Comparison of ENCODE assay signal across 27 cellular contexts in the genomic region with DNA sequence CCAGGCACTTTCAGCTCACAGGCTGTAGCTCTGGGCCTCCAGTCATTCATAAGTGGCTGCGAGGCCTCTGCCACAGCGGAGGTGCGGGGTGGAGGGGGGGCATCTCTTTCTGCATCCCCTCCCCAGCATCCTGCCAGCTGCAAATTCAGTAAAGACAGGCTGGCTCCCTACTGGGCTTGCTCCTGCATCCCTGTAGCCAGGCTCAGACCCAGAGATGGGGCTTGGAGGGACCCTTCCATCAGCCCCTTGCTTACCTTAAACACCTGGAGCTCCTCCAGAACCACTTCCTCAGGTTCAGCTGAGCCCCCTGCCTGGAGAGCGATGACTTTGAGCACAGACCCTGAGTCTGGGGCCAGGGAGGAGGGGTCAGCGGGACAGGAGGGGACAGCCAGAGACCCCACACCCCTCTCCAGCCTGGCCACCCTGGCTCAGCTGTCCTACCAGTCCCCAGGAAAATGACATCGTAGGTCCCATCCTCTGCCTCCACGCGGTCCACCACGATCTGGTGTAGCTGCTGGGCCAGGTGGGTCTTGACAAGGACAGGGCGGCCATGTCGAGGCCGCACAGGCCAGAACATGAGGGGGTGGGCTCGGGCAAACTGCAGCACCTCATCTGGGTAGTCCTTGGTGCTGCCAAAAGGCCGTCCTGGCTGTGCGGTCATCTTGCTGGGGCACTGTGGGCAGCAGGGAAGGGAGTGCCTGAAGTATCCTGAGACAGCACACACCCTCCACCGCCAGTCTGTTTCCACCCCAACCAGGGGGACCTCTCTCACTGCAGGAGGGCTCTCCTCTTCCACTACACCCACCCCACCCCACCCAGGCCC. TPM values are rescaled to one million over a fixed set of nuclear protein-coding genes. Genes with fewer than 3 reads are reported as not detected.
A peak's percentile ranks its signal among the peaks of the same experiment; 100 is the strongest.
DNase-seq lines count a peak whose midpoint lies in the region; ATAC-seq and TF ChIP-seq lines count a peak whose summit lies in the region.
"Had no signal": no experiment of that assay in that cellular context is flagged by ENCODE, and none has a peak within 500 bp of the region (broad histone marks: within the 10 kb centered on the region; RNA-seq: fewer than 3 reads in every experiment).

No MANE protein-coding gene starts in this region.

- no peak overlapping the region for H3K27ac ChIP-seq in endodermal cell (ENCODE audit: low read depth, low read length)
- no peak overlapping the region for H3K27ac ChIP-seq in upper lobe of right lung

- TF ChIP-seq CTCF in endodermal cell (conservative IDR thresholded peaks at IDR 0.05) (no peak), omental fat pad (IDR thresholded peaks at IDR 0.05) (no peak), upper lobe of right lung (IDR thresholded peaks at IDR 0.05) (no peak)

- CTCF ChIA-PET in activated naive CD4-positive, alpha-beta T cell treated with anti-CD3 and anti-CD28 coated beads for 36 hours (lab: Charles Lee): interaction anchor here (0.5 to 1.6 kb wide), 3 partner anchors 9 to 132 kb away, joined by 3 to 10 read pairs (median 5); no protein-coding TSS in a partner anchor

- H3K4me1 Mint-ChIP-seq in endodermal cell: no peaks in the 10 kb centered on the region
- no peaks in the 10 kb centered on the region for H3K4me1 Mint-ChIP-seq in activated naive CD4-positive, alpha-beta T cell treated with anti-CD3 and anti-CD28 coated beads for 36 hours (ENCODE audit: low read depth)

- no peaks in the 10 kb centered on the region for H3K27me3 Mint-ChIP-seq in endodermal cell (ENCODE audit: insufficient read depth)
- H3K27me3 Mint-ChIP-seq in activated naive CD4-positive, alpha-beta T cell treated with anti-CD3 and anti-CD28 coated beads for 36 hours (ENCODE audit: low read depth): no peaks in the 10 kb centered on the region

- 91 to 95% methylated on average over 8 to 16 of the region's 16 CpGs for WGBS in endodermal cell (ENCODE audit: insufficient coverage in 1 of 2, insufficient read length in 1 of 2), 2 experiments

- H3K36me3 Mint-ChIP-seq in endodermal cell (ENCODE audit: low read depth): no peaks in the 10 kb centered on the region
- H3K36me3 Mint-ChIP-seq in activated naive CD4-positive, alpha-beta T cell treated with anti-CD3 and anti-CD28 coated beads for 36 hours (ENCODE audit: low read depth): no peaks in the 10 kb centered on the region
- H3K36me3 Mint-ChIP-seq: CD8-positive, alpha-beta T cell had no signal

- no peaks in the 10 kb centered on the region for H3K9me3 Mint-ChIP-seq in endodermal cell
- H3K9me3 Mint-ChIP-seq in activated naive CD4-positive, alpha-beta T cell treated with anti-CD3 and anti-CD28 coated beads for 36 hours: no peaks in the 10 kb centered on the region
- H3K9me3 Mint-ChIP-seq: CD8-positive, alpha-beta T cell had no signal

- no peak overlapping the region for H3K4me3 ChIP-seq in endodermal cell (ENCODE audit: low read length)
- no peak overlapping the region for H3K4me3 ChIP-seq in upper lobe of right lung
- H3K4me3 ChIP-seq: GM12878 had no signal

- DNase-seq in activated effector memory CD4-positive, alpha-beta T cell treated with anti-CD3 and anti-CD28 coated beads, Interleukin-2, amount 50 U/mL, for 16 hours: peak; percentile 38
- DNase-seq in activated effector memory CD4-positive, alpha-beta T cell treated with Interleukin-2 at 50 U/mL for 16 hours: no peak
- DNase-seq in endodermal cell (peak; percentile 38), omental fat pad (ENCODE audit: low spot score) (peak; percentile 16), upper lobe of right lung (peak; percentile 60), cerebellar nuclear complex (lab: John Stamatoyannopoulos, UW) (no peak), hepatic stellate cell (ENCODE audit: low spot score) (no peak)
- no peak for DNase-seq in activated naive CD4-positive, alpha-beta T cell treated with anti-CD3 and anti-CD28 coated beads for 36 hours
- DNase-seq: AML-193; C1 segment of cervical spinal cord; CD8-positive, alpha-beta T cell; DND-41; GOT3; Karpas-422; MV-4-11; NCI-H1105 treated with DMSO at 0.1 percent for 48 hours; NCI-H1694; NCI-H2081; NCI-H2171; NCI-H345; NCI-H524; NCI-H774 had no signal

- H3K9me3 ChIP-seq in endodermal cell (ENCODE audit: control insufficient read depth, low read length): no peaks in the 10 kb centered on the region
- no peaks in the 10 kb centered on the region for H3K9me3 ChIP-seq in upper lobe of right lung

- H3K4me3 Mint-ChIP-seq in endodermal cell: no peak overlapping the region
- no peak overlapping the region for H3K4me3 Mint-ChIP-seq in activated naive CD4-positive, alpha-beta T cell treated with anti-CD3 and anti-CD28 coated beads for 36 hours
- H3K4me3 Mint-ChIP-seq: CD8-positive, alpha-beta T cell had no signal

- no peak for ATAC-seq in omental fat pad (ENCODE audit: low FRiP score)
- ATAC-seq in upper lobe of right lung: no peak
- ATAC-seq: CD8-positive, alpha-beta T cell; GM12878; HCT116; Panc1 had no signal

- H3K4me1 ChIP-seq in endodermal cell (ENCODE audit: control insufficient read depth, insufficient read depth, low read length) (no peaks in the 10 kb centered on the region), upper lobe of right lung (no peaks in the 10 kb centered on the region)

- H3K9ac ChIP-seq in endodermal cell (ENCODE audit: extremely low read depth, low read length, poor library complexity, severe bottlenecking): no peak overlapping the region

- H3K27me3 ChIP-seq in endodermal cell (ENCODE audit: control insufficient read depth, insufficient read depth, low read length, poor library complexity, severe bottlenecking) (no peaks in the 10 kb centered on the region), upper lobe of right lung (no peaks in the 10 kb centered on the region)

- no peaks in the 10 kb centered on the region for H3K36me3 ChIP-seq in endodermal cell (ENCODE audit: control insufficient read depth, insufficient read depth, low read length)
- H3K36me3 ChIP-seq in upper lobe of right lung: no peaks in the 10 kb centered on the region

- H3K27ac Mint-ChIP-seq in endodermal cell: no peak overlapping the region
- no peak overlapping the region for H3K27ac Mint-ChIP-seq in activated naive CD4-positive, alpha-beta T cell treated with anti-CD3 and anti-CD28 coated beads for 36 hours
- H3K27ac Mint-ChIP-seq: CD8-positive, alpha-beta T cell had no signal

- intact Hi-C loops in upper lobe of right lung (cut with DNase I): no loop called here
- intact Hi-C loops in activated naive CD4-positive, alpha-beta T cell treated with anti-CD3 and anti-CD28 coated beads for 36 hours (cut with micrococcal nuclease): no loop called here

RNA-seq across cellular contexts. Expression of gene SEMA3G, which starts 5.3 kb away (rescaled TPM):
- total RNA-seq in endodermal cell (1 to 10 TPM; 2.5 to 8.6 TPM), omental fat pad (100 to 1,000 TPM in 3 of 4 donors, 10 to 100 TPM in 1; 21.3 to 200 (median 131) TPM), upper lobe of right lung (27.6 TPM)
- 1.9 TPM for polyA plus RNA-seq in endodermal cell (2013, experiment 1 of 2)
- polyA plus RNA-seq in endodermal cell (2013, experiment 2 of 2): 1.5 TPM
- total RNA-seq in activated naive CD4-positive, alpha-beta T cell treated with anti-CD3 and anti-CD28 coated beads for 36 hours: not detected
- total RNA-seq: GM12878 had no signal
- polyA plus RNA-seq: AG04450 had no signal

RNA-seq across cellular contexts. Expression of gene TNNC1, which starts 14.2 kb away (rescaled TPM):
- total RNA-seq in endodermal cell (10 to 100 TPM; 44.8 to 64.6 TPM), omental fat pad (1 to 10 TPM in 2 of 4 donors, not detected in 2; 2.4 to 2.5 TPM), upper lobe of right lung (88.9 TPM)
- polyA plus RNA-seq in endodermal cell (2013, experiment 1 of 2): 30.4 TPM
- 36.1 TPM for polyA plus RNA-seq in endodermal cell (2013, experiment 2 of 2)
- total RNA-seq in activated naive CD4-positive, alpha-beta T cell treated with anti-CD3 and anti-CD28 coated beads for 36 hours: 1 to 10 TPM; 7.2 to 7.6 TPM
- total RNA-seq: M059J had no signal

RNA-seq across cellular contexts. Expression of gene NISCH, which starts 15.8 kb away (rescaled TPM):
- total RNA-seq in endodermal cell: 100 to 1,000 TPM; 151 to 156 TPM
- 124 TPM for polyA plus RNA-seq in endodermal cell (2013, experiment 1 of 2)
- 99.4 TPM for polyA plus RNA-seq in endodermal cell (2013, experiment 2 of 2)
- total RNA-seq in omental fat pad: 10 to 100 TPM; 59.8 to 82.3 (median 68.5) TPM
- total RNA-seq in upper lobe of right lung: 94.6 TPM
- 10 to 100 TPM; 50.4 to 52.5 TPM for total RNA-seq in activated naive CD4-positive, alpha-beta T cell treated with anti-CD3 and anti-CD28 coated beads for 36 hours

RNA-seq across cellular contexts. Expression of gene PHF7, which starts 29.2 kb away (rescaled TPM):
- total RNA-seq in endodermal cell (10 to 100 TPM; 10.9 to 12.7 TPM), omental fat pad (10 to 100 TPM in 2 of 4 donors, 1 to 10 TPM in 2; 5.5 to 12.9 (median 9.1) TPM), upper lobe of right lung (6.8 TPM)
- 15.3 TPM for polyA plus RNA-seq in endodermal cell (2013, experiment 1 of 2)
- 17.0 TPM for polyA plus RNA-seq in endodermal cell (2013, experiment 2 of 2)
- total RNA-seq in activated naive CD4-positive, alpha-beta T cell treated with anti-CD3 and anti-CD28 coated beads for 36 hours: 10 to 100 TPM; 22.5 to 24.8 TPM

RNA-seq across cellular contexts. Expression of gene BAP1, which starts 29.8 kb away (rescaled TPM):
- total RNA-seq in endodermal cell: 100 to 1,000 TPM in 1 of 2 donors, 10 to 100 TPM in 1; 94.5 to 100 TPM
- polyA plus RNA-seq in endodermal cell (2013, experiment 1 of 2): 80.1 TPM
- polyA plus RNA-seq in endodermal cell (2013, experiment 2 of 2): 71.0 TPM
- total RNA-seq in omental fat pad: 10 to 100 TPM; 44.6 to 73.0 (median 57.4) TPM
- 71.4 TPM for total RNA-seq in upper lobe of right lung
- total RNA-seq in activated naive CD4-positive, alpha-beta T cell treated with anti-CD3 and anti-CD28 coated beads for 36 hours: 10 to 100 TPM; 87.0 to 89.3 TPM

Comparison
In these comparisons a context has a peak if more than half of its experiments do, and no peak if none do; other contexts are left out.
1. DNase-seq: peak in activated effector memory CD4-positive, alpha-beta T cell treated with anti-CD3 and anti-CD28 coated beads, Interleukin-2, amount 50 U/mL, for 16 hours (single experiment), endodermal cell (single experiment), omental fat pad (single experiment) and upper lobe of right lung (single experiment); none in activated effector memory CD4-positive, alpha-beta T cell treated with Interleukin-2 at 50 U/mL for 16 hours (single experiment), cerebellar nuclear complex (0 of 2), hepatic stellate cell (single experiment) and activated naive CD4-positive, alpha-beta T cell treated with anti-CD3 and anti-CD28 coated beads for 36 hours (single experiment).
2. RNA of gene TNNC1, which starts 14.2 kb away (total RNA-seq): 88.9 TPM in upper lobe of right lung (single experiment) and 44.8 to 64.6 TPM in endodermal cell; 7.2 to 7.6 TPM in activated naive CD4-positive, alpha-beta T cell treated with anti-CD3 and anti-CD28 coated beads for 36 hours and 2.4 to 2.5 TPM in omental fat pad; every median in the first group is over 4 times any median in the second.